ENCODE assay signal across 1 cellular context in the genomic region with DNA sequence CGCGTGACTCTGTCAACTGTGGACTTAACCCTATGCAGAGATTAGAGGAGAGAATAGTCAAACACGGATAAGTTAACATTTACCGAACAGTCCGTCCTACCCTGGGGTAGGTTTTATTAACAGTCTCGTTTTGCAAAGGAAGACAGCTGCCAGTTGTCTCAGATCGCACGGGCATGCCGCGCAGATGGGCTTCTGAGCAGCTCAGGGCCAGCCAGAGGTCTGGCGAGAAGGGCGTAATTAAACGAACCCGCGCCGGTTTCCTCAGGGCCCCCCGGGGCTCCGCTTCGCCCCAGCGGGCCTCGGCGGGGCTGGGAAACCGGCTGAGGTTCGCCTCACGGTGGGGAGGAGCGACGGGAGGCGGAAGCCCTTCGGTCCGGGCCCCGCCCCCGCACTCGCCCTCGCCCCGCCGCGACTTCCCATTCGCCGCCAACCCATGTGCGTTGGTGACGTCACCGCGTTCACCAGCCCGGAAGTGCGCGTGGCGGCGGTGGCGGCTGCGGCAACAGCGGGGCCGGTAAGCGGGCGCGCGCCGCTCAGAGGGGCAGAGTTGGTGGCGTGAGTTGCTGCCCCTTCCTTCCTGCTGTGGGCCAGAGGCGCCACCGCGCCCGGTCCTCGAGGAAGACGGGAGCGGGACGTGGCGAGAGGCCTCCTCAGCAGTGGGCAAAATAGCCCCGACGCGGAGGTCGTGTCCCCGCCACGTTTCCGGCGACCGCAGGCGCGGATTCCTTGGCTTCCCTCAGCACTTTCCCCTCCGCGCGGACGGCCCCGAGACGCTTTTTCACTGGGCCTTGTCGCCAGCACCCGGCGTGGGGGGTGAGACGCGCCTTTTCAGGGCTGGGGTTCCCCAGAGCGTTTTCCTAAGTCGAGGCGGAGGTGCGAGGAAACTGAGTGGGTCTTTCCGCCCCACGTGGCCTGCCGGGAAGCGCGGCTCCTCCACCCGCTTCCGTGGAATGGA.
TF ChIP-seq lines count a peak whose summit lies in the region.

TRNT1 (plus strand) TSS at position 464 of the 955 bp plus-strand sequence. CDS start 2,101 bp downstream, outside the sequence.

TF ChIP-seq in HepG2, 621 proteins besides CTCF, POLR2A, EP300 and RAD21 (continued from another document and continues in another):
- TF ChIP-seq ASH2L (IDR thresholded peaks at IDR 0.05; ENCODE audit: insufficient read length, low read depth, low read length) (peak; percentile 77), HOXA3 (CRISPR knock-in tag; IDR thresholded peaks at IDR 0.05) (peak; percentile 90), CREB1 (IDR thresholded peaks at IDR 0.05) (peak; percentile 100), CREB1 (CRISPR knock-in tag; IDR thresholded peaks at IDR 0.05) (peak; percentile 90), NCOA2 (CRISPR knock-in tag; IDR thresholded peaks at IDR 0.05) (no peak), ZNF446 (CRISPR knock-in tag; IDR thresholded peaks at IDR 0.05) (peak; percentile 82; the same call in 1 of the 2 replicates), TCF7 (IDR thresholded peaks at IDR 0.05; ENCODE audit: low read depth) (no peak), SALL1 (CRISPR knock-in tag; IDR thresholded peaks at IDR 0.05) (peak; percentile 87), MAZ (IDR thresholded peaks at IDR 0.05; ENCODE audit: borderline replicate concordance, low read depth, low read length) (peak; percentile 77; the same call in 1 of the 2 replicates), MAZ (CRISPR knock-in tag; IDR thresholded peaks at IDR 0.05; ENCODE audit: low read depth) (peak; percentile 89), ZNF580 (CRISPR knock-in tag; IDR thresholded peaks at IDR 0.05; ENCODE audit: borderline replicate concordance, low read depth) (no peak), ZFP90 (CRISPR knock-in tag; IDR thresholded peaks at IDR 0.05; ENCODE audit: borderline replicate concordance) (peak; percentile 97), HINFP (CRISPR knock-in tag; IDR thresholded peaks at IDR 0.05; ENCODE audit: low read depth) (no peak; the same call in 1 of the 2 replicates), NFE2L2 (IDR thresholded peaks at IDR 0.05; ENCODE audit: low read length) (no peak), DNMT1 (CRISPR knock-in tag; IDR thresholded peaks at IDR 0.05) (no peak), ATM (IDR thresholded peaks at IDR 0.05; ENCODE audit: borderline replicate concordance) (no peak), NKX3-1 (CRISPR knock-in tag; IDR thresholded peaks at IDR 0.05) (peak; percentile 65; the same call in 1 of the 2 replicates), ARID3A (IDR thresholded peaks at IDR 0.05; ENCODE audit: low read depth, low read length) (no peak), ZNF383 (CRISPR knock-in tag; IDR thresholded peaks at IDR 0.05; ENCODE audit: borderline replicate concordance) (no peak), ZSCAN29 (CRISPR knock-in tag; conservative IDR thresholded peaks at IDR 0.05) (no peak), HNF1B (CRISPR knock-in tag; IDR thresholded peaks at IDR 0.05) (peak; percentile 75), RARG (CRISPR knock-in tag; IDR thresholded peaks at IDR 0.05; ENCODE audit: low read depth) (no peak), FLYWCH1 (CRISPR knock-in tag; IDR thresholded peaks at IDR 0.05) (no peak), ZFP36L1 (CRISPR knock-in tag; IDR thresholded peaks at IDR 0.05) (no peak; the same call in none of the 2 replicates), HMGA1 (CRISPR knock-in tag; conservative IDR thresholded peaks at IDR 0.05) (no peak), ZFP62 (CRISPR knock-in tag; IDR thresholded peaks at IDR 0.05) (no peak), ZFP37 (CRISPR knock-in tag; IDR thresholded peaks at IDR 0.05; ENCODE audit: borderline replicate concordance) (no peak), CC2D1A (CRISPR knock-in tag; IDR thresholded peaks at IDR 0.05) (no peak), ZFP36L2 (CRISPR knock-in tag; IDR thresholded peaks at IDR 0.05) (no peak), ZBTB42 (CRISPR knock-in tag; IDR thresholded peaks at IDR 0.05) (peak; percentile 82; the same call in 1 of the 2 replicates), ZNF558 (CRISPR knock-in tag; IDR thresholded peaks at IDR 0.05; ENCODE audit: borderline replicate concordance) (peak; percentile 20; the same call in 1 of the 2 replicates), YEATS4 (CRISPR knock-in tag; IDR thresholded peaks at IDR 0.05; ENCODE audit: borderline replicate concordance) (peak; percentile 98), SP2 (CRISPR knock-in tag; IDR thresholded peaks at IDR 0.05) (peak; percentile 80), ZNF282 (IDR thresholded peaks at IDR 0.05; ENCODE audit: partially characterized antibody) (no peak), ZNF10 (CRISPR knock-in tag; IDR thresholded peaks at IDR 0.05; ENCODE audit: borderline replicate concordance, low read depth) (no peak), CENPX (CRISPR knock-in tag; IDR thresholded peaks at IDR 0.05) (no peak), ZNF264 (CRISPR knock-in tag; IDR thresholded peaks at IDR 0.05) (no peak; the same call in 1 of the 2 replicates), DNMT3B (CRISPR knock-in tag; conservative IDR thresholded peaks at IDR 0.05) (no peak; the same call in 1 of the 2 replicates), ZBTB3 (CRISPR knock-in tag; IDR thresholded peaks at IDR 0.05; ENCODE audit: borderline replicate concordance, low read depth) (no peak)
- TF ChIP-seq, protein P1, sequence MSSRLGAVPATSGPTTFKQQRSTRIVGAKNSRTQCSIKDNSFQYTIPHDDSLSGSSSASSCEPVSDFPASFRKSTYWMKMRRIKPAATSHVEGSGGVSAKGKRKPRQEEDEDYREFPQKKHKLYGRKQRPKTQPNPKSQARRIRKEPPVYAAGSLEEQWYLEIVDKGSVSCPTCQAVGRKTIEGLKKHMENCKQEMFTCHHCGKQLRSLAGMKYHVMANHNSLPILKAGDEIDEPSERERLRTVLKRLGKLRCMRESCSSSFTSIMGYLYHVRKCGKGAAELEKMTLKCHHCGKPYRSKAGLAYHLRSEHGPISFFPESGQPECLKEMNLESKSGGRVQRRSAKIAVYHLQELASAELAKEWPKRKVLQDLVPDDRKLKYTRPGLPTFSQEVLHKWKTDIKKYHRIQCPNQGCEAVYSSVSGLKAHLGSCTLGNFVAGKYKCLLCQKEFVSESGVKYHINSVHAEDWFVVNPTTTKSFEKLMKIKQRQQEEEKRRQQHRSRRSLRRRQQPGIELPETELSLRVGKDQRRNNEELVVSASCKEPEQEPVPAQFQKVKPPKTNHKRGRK (CRISPR knock-in tag; IDR thresholded peaks at IDR 0.05) = no peak
- TF ChIP-seq, protein P2, sequence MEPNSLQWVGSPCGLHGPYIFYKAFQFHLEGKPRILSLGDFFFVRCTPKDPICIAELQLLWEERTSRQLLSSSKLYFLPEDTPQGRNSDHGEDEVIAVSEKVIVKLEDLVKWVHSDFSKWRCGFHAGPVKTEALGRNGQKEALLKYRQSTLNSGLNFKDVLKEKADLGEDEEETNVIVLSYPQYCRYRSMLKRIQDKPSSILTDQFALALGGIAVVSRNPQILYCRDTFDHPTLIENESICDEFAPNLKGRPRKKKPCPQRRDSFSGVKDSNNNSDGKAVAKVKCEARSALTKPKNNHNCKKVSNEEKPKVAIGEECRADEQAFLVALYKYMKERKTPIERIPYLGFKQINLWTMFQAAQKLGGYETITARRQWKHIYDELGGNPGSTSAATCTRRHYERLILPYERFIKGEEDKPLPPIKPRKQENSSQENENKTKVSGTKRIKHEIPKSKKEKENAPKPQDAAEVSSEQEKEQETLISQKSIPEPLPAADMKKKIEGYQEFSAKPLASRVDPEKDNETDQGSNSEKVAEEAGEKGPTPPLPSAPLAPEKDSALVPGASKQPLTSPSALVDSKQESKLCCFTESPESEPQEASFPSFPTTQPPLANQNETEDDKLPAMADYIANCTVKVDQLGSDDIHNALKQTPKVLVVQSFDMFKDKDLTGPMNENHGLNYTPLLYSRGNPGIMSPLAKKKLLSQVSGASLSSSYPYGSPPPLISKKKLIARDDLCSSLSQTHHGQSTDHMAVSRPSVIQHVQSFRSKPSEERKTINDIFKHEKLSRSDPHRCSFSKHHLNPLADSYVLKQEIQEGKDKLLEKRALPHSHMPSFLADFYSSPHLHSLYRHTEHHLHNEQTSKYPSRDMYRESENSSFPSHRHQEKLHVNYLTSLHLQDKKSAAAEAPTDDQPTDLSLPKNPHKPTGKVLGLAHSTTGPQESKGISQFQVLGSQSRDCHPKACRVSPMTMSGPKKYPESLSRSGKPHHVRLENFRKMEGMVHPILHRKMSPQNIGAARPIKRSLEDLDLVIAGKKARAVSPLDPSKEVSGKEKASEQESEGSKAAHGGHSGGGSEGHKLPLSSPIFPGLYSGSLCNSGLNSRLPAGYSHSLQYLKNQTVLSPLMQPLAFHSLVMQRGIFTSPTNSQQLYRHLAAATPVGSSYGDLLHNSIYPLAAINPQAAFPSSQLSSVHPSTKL (CRISPR knock-in tag; IDR thresholded peaks at IDR 0.05) = peak; percentile 49
- TF ChIP-seq, protein P3, sequence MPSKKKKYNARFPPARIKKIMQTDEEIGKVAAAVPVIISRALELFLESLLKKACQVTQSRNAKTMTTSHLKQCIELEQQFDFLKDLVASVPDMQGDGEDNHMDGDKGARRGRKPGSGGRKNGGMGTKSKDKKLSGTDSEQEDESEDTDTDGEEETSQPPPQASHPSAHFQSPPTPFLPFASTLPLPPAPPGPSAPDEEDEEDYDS (CRISPR knock-in tag; IDR thresholded peaks at IDR 0.05) = peak; percentile 78
- TF ChIP-seq, protein P4, sequence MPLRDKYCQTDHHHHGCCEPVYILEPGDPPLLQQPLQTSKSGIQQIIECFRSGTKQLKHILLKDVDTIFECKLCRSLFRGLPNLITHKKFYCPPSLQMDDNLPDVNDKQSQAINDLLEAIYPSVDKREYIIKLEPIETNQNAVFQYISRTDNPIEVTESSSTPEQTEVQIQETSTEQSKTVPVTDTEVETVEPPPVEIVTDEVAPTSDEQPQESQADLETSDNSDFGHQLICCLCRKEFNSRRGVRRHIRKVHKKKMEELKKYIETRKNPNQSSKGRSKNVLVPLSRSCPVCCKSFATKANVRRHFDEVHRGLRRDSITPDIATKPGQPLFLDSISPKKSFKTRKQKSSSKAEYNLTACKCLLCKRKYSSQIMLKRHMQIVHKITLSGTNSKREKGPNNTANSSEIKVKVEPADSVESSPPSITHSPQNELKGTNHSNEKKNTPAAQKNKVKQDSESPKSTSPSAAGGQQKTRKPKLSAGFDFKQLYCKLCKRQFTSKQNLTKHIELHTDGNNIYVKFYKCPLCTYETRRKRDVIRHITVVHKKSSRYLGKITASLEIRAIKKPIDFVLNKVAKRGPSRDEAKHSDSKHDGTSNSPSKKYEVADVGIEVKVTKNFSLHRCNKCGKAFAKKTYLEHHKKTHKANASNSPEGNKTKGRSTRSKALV (CRISPR knock-in tag; IDR thresholded peaks at IDR 0.05) = peak; percentile 55; the same call in 1 of the 2 replicates
- TF ChIP-seq, protein P5, sequence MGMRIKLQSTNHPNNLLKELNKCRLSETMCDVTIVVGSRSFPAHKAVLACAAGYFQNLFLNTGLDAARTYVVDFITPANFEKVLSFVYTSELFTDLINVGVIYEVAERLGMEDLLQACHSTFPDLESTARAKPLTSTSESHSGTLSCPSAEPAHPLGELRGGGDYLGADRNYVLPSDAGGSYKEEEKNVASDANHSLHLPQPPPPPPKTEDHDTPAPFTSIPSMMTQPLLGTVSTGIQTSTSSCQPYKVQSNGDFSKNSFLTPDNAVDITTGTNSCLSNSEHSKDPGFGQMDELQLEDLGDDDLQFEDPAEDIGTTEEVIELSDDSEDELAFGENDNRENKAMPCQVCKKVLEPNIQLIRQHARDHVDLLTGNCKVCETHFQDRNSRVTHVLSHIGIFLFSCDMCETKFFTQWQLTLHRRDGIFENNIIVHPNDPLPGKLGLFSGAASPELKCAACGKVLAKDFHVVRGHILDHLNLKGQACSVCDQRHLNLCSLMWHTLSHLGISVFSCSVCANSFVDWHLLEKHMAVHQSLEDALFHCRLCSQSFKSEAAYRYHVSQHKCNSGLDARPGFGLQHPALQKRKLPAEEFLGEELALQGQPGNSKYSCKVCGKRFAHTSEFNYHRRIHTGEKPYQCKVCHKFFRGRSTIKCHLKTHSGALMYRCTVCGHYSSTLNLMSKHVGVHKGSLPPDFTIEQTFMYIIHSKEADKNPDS (CRISPR knock-in tag; IDR thresholded peaks at IDR 0.05) = no peak; the same call in 1 of the 2 replicates
